ENCODE assay signal across 1 cellular context in genomic region chr22:19888131-19888746, GRCh38.
TF ChIP-seq lines count a peak whose summit lies in the region.

No MANE protein-coding gene starts in this region.

TF ChIP-seq in HepG2, 621 proteins besides CTCF, POLR2A, EP300 and RAD21:
- TF ChIP-seq AFF4 (CRISPR knock-in tag; IDR thresholded peaks at IDR 0.05) (no peak), TRIM22 (IDR thresholded peaks at IDR 0.05) (no peak), ZNF564 (CRISPR knock-in tag; IDR thresholded peaks at IDR 0.05) (no peak), PRDM10 (CRISPR knock-in tag; IDR thresholded peaks at IDR 0.05; ENCODE audit: low read depth) (no peak), PAWR (CRISPR knock-in tag; IDR thresholded peaks at IDR 0.05; ENCODE audit: borderline replicate concordance) (no peak)
